16 cellular contexts compared by ENCODE assay signal in the genomic region with DNA sequence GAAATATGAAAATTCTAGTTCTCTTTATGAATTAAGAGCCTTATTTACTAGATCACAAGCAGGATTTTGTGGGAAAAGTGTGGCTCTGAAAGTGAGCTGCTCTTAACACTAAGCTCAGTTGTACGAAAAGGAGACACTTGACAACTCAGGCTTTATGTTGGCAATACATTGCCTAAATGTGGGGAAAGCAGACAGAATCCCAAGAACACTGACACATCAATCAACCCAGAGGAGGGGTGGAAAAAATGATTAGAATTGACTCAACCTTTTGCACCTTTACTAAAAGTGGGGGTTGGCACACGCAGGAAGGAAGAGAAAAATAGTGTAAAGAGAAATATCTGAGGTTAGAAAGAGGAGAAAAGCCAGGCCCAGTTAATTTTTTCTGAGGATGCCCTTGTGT.
DNase-seq lines count a peak whose midpoint lies in the region; ATAC-seq and TF ChIP-seq lines count a peak whose summit lies in the region.
"Had no signal": no experiment of that assay in that cellular context is flagged by ENCODE, and none has a peak within 500 bp of the region (broad histone marks: within the 10 kb centered on the region; RNA-seq: fewer than 3 reads in every experiment).

No MANE protein-coding gene starts in this region.

- CTCF ChIA-PET in WTC11 (lab: Charles Lee), result no interaction called here

- POLR2A ChIA-PET in WTC11 (lab: Charles Lee), result no interaction called here

- DNase-seq in activated T-cell treated with anti-CD3 and anti-CD28 coated beads, Interleukin-2, amount 50 U/mL, for 4 hours, result no peak
- no peak for DNase-seq in activated T-cell treated with anti-CD3 and anti-CD28 coated beads for 4 hours
- DNase-seq in WTC11 (ENCODE audit: low spot score), result no peak
- DNase-seq in activated naive CD8-positive, alpha-beta T cell treated with anti-CD3 and anti-CD28 coated beads, Interleukin-2, amount 50 U/mL, for 24 hours, result no peak
- DNase-seq in stimulated activated naive CD8-positive, alpha-beta T cell treated with anti-CD3 and anti-CD28 coated beads, Interleukin-15, Interleukin-2, amounts not matched to agents 100 U/mL and 50 U/mL, for 24 hours, result no peak
- no peak for DNase-seq in NOMO-1 (lab: John Stamatoyannopoulos, UW; ENCODE audit: unreplicated experiment in 2 of 2)
- no peak for DNase-seq in HCEC 1CT
- DNase-seq: BE2C; CD8-positive, alpha-beta T cell; DMS79 treated with DMSO at 0.1 percent for 48 hours; NCI-H1105 treated with DMSO at 0.1 percent for 48 hours; NCI-H187 treated with DMSO at 0.1 percent for 48 hours; NCI-H2171; NCI-H510A; SIG-M5 had no signal

- H3K4me3 Mint-ChIP-seq in activated T-cell treated with anti-CD3 and anti-CD28 coated beads, Interleukin-2, amount 50 U/mL, for 4 hours, result no peak overlapping the region
- H3K4me3 Mint-ChIP-seq in WTC11, result no peak overlapping the region
- peak overlapping the region; percentile 45 for H3K4me3 Mint-ChIP-seq in activated naive CD8-positive, alpha-beta T cell treated with anti-CD3 and anti-CD28 coated beads, Interleukin-2, amount 50 U/mL, for 24 hours
- H3K4me3 Mint-ChIP-seq: CD8-positive, alpha-beta T cell had no signal

- TF ChIP-seq CTCF in WTC11 (IDR thresholded peaks at IDR 0.05), result no peak

- H3K27ac Mint-ChIP-seq in WTC11, result peak overlapping the region; percentile 50
- peak overlapping the region; percentile 86 for H3K27ac Mint-ChIP-seq in activated naive CD8-positive, alpha-beta T cell treated with anti-CD3 and anti-CD28 coated beads, Interleukin-2, amount 50 U/mL, for 24 hours
- H3K27ac Mint-ChIP-seq: CD8-positive, alpha-beta T cell had no signal

- no peaks in the 10 kb centered on the region for H3K9me3 Mint-ChIP-seq in activated T-cell treated with anti-CD3 and anti-CD28 coated beads, Interleukin-2, amount 50 U/mL, for 4 hours
- H3K9me3 Mint-ChIP-seq in WTC11, result no peaks in the 10 kb centered on the region
- no peaks in the 10 kb centered on the region for H3K9me3 Mint-ChIP-seq in activated naive CD8-positive, alpha-beta T cell treated with anti-CD3 and anti-CD28 coated beads, Interleukin-2, amount 50 U/mL, for 24 hours
- H3K9me3 Mint-ChIP-seq: CD8-positive, alpha-beta T cell had no signal

- H3K4me1 Mint-ChIP-seq in activated T-cell treated with anti-CD3 and anti-CD28 coated beads, Interleukin-2, amount 50 U/mL, for 4 hours (ENCODE audit: low read depth), result peaks cover 31% of the 10 kb centered on the region
- no peaks in the 10 kb centered on the region for H3K4me1 Mint-ChIP-seq in WTC11
- H3K4me1 Mint-ChIP-seq in activated naive CD8-positive, alpha-beta T cell treated with anti-CD3 and anti-CD28 coated beads, Interleukin-2, amount 50 U/mL, for 24 hours, result peaks cover 41% of the 10 kb centered on the region

- H3K27me3 Mint-ChIP-seq in activated T-cell treated with anti-CD3 and anti-CD28 coated beads, Interleukin-2, amount 50 U/mL, for 4 hours (ENCODE audit: low read depth), result no peaks in the 10 kb centered on the region
- H3K27me3 Mint-ChIP-seq in WTC11 (ENCODE audit: low read depth), result no peaks in the 10 kb centered on the region
- peaks cover 2% of the 10 kb centered on the region for H3K27me3 Mint-ChIP-seq in activated naive CD8-positive, alpha-beta T cell treated with anti-CD3 and anti-CD28 coated beads, Interleukin-2, amount 50 U/mL, for 24 hours

- ATAC-seq in activated T-cell treated with anti-CD3 and anti-CD28 coated beads, Interleukin-2, amount 50 U/mL, for 4 hours, result peak; percentile 14 to 23
- no peak for ATAC-seq in WTC11
- peak; percentile 48 for ATAC-seq in activated naive CD8-positive, alpha-beta T cell treated with anti-CD3 and anti-CD28 coated beads, Interleukin-2, amount 50 U/mL, for 24 hours
- ATAC-seq in stimulated activated naive CD8-positive, alpha-beta T cell treated with anti-CD3 and anti-CD28 coated beads, Interleukin-15, Interleukin-2, amounts not matched to agents 100 U/mL and 50 U/mL, for 24 hours, result peak; percentile 63
- ATAC-seq: CD8-positive, alpha-beta T cell; HepG2 had no signal

- peaks cover 11% of the 10 kb centered on the region for H3K36me3 Mint-ChIP-seq in activated T-cell treated with anti-CD3 and anti-CD28 coated beads, Interleukin-2, amount 50 U/mL, for 4 hours (ENCODE audit: insufficient read depth)
- H3K36me3 Mint-ChIP-seq in WTC11, result peaks cover 20% of the 10 kb centered on the region
- peaks cover 31% of the 10 kb centered on the region for H3K36me3 Mint-ChIP-seq in activated naive CD8-positive, alpha-beta T cell treated with anti-CD3 and anti-CD28 coated beads, Interleukin-2, amount 50 U/mL, for 24 hours (ENCODE audit: low read depth)
- H3K36me3 Mint-ChIP-seq: CD8-positive, alpha-beta T cell had no signal

TF ChIP-seq in WTC11, 78 proteins besides CTCF, POLR2A, EP300 and RAD21:
- TF ChIP-seq OVOL2 (CRISPR knock-in tag; IDR thresholded peaks at IDR 0.05; ENCODE audit: borderline replicate concordance) (no peak), ATF3 (CRISPR knock-in tag; conservative IDR thresholded peaks at IDR 0.05) (no peak), ZNF512 (CRISPR knock-in tag; IDR thresholded peaks at IDR 0.05; ENCODE audit: borderline replicate concordance) (no peak), ZNF121 (CRISPR knock-in tag; IDR thresholded peaks at IDR 0.05) (no peak)
- TF ChIP-seq, protein P1, sequence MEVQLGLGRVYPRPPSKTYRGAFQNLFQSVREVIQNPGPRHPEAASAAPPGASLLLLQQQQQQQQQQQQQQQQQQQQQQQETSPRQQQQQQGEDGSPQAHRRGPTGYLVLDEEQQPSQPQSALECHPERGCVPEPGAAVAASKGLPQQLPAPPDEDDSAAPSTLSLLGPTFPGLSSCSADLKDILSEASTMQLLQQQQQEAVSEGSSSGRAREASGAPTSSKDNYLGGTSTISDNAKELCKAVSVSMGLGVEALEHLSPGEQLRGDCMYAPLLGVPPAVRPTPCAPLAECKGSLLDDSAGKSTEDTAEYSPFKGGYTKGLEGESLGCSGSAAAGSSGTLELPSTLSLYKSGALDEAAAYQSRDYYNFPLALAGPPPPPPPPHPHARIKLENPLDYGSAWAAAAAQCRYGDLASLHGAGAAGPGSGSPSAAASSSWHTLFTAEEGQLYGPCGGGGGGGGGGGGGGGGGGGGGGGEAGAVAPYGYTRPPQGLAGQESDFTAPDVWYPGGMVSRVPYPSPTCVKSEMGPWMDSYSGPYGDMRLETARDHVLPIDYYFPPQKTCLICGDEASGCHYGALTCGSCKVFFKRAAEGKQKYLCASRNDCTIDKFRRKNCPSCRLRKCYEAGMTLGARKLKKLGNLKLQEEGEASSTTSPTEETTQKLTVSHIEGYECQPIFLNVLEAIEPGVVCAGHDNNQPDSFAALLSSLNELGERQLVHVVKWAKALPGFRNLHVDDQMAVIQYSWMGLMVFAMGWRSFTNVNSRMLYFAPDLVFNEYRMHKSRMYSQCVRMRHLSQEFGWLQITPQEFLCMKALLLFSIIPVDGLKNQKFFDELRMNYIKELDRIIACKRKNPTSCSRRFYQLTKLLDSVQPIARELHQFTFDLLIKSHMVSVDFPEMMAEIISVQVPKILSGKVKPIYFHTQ (CRISPR knock-in tag; IDR thresholded peaks at IDR 0.05), result no peak
